16 cellular contexts compared by ENCODE assay signal in genomic region chr15:59420986-59421618, GRCh38. TPM values are rescaled to one million over a fixed set of nuclear protein-coding genes. Genes with fewer than 3 reads are reported as not detected.
DNase-seq lines count a peak whose midpoint lies in the region; ATAC-seq, FAIRE-seq and TF ChIP-seq lines count a peak whose summit lies in the region.
"Had no signal": no experiment of that assay in that cellular context is flagged by ENCODE, and none has a peak within 500 bp of the region (broad histone marks: within the 10 kb centered on the region; RNA-seq: fewer than 3 reads in every experiment).

No MANE protein-coding gene starts in this region.

- no peak overlapping the region for H3K18ac ChIP-seq in H1 (ENCODE audit: extremely low read depth, low read length)

- H3K23me2 ChIP-seq in H1 (ENCODE audit: low read depth, low read length) = no peaks in the 10 kb centered on the region

- H2BK12ac ChIP-seq in H1 (ENCODE audit: low read depth, low read length) = no peak overlapping the region

- H3K79me1 ChIP-seq in H1 (ENCODE audit: low read depth, low read length) = no peaks in the 10 kb centered on the region

- H3K4ac ChIP-seq in H1 (replicated peaks; ENCODE audit: insufficient read length, low read depth, low read length) = no peak overlapping the region

- no peak overlapping the region for H4K8ac ChIP-seq in H1 (ENCODE audit: extremely low read depth, insufficient read depth, low read length)

- H4K91ac ChIP-seq in H1 (replicated peaks; ENCODE audit: insufficient read length, low read length) = no peak overlapping the region

- H3K4me2 ChIP-seq in H1 (ENCODE audit: insufficient read depth in 1 of 2, low read depth in 2 of 2, low read length in 2 of 2) = peak overlapping the region; percentile 52 to 55; a peak in 3 of 4 replicates
- H3K4me2 ChIP-seq in keratinocyte (ENCODE audit: control insufficient read depth, extremely low read depth, insufficient read depth, low read depth, low read length) = no peak overlapping the region

- H2BK120ac ChIP-seq in H1 (replicated peaks; ENCODE audit: low read depth, low read length) = no peak overlapping the region

- no peak overlapping the region for H2BK20ac ChIP-seq in H1 (ENCODE audit: low read length)

- POLR2A ChIA-PET in H1 (lab: Charles Lee; ENCODE audit: partially characterized antibody) = interaction anchor here (0.6 to 1.5 kb wide), 2 partner anchors 14 to 186 kb away, joined by 3 read pairs; no protein-coding TSS in a partner anchor

- H4K20me1 ChIP-seq in H1 (replicated peaks in 1 of 2; ENCODE audit: control insufficient read depth in 1 of 2, insufficient read depth in 2 of 2, low read length in 2 of 2) (no peaks in the 10 kb centered on the region), keratinocyte (ENCODE audit: control insufficient read depth, extremely low read depth, insufficient read depth, low read length) (no peaks in the 10 kb centered on the region)

- H3K23ac ChIP-seq in H1 (ENCODE audit: insufficient read length) = no peak overlapping the region

- no peaks in the 10 kb centered on the region for H3K9me1 ChIP-seq in keratinocyte (ENCODE audit: control insufficient read depth, extremely low read depth, insufficient read depth, low read length)

- no peaks in the 10 kb centered on the region for H3K9me3 ChIP-seq in H1 (ENCODE audit: insufficient read depth in 2 of 2, low read depth in 1 of 2, low read length in 1 of 2)
- no peaks in the 10 kb centered on the region for H3K9me3 ChIP-seq in keratinocyte (ENCODE audit: control insufficient read depth, low read depth, low read length)
- H3K9me3 ChIP-seq: BE2C, SJSA1 had no signal

- H2AFZ ChIP-seq in H1 (ENCODE audit: low read length) (no peak overlapping the region), keratinocyte (ENCODE audit: control insufficient read depth, low read length) (no peak overlapping the region)

- no peak overlapping the region for H4K5ac ChIP-seq in H1 (ENCODE audit: insufficient read length, low read depth, low read length)

- peak; percentile 41 to 45 for TF ChIP-seq RAD21 in H1 (IDR thresholded peaks at IDR 0.05 in 1 of 2, conservative IDR thresholded peaks at IDR 0.05 in 1 of 2; ENCODE audit: low read depth in 2 of 2, low read length in 2 of 2)

- DNase-seq in EL (peak; percentile 13), H1 (ENCODE audit: low read depth in 1 of 2, low spot score in 2 of 2) (peak; percentile 50 to 64), keratinocyte (ENCODE audit: low read depth, low spot score) (no peak), T-helper 9 cell (no peak), NCI-H2107 (lab: John Stamatoyannopoulos, UW) (no peak), dedifferentiated amniotic fluid mesenchymal stem cell (ENCODE audit: extremely low spot score) (no peak)
- DNase-seq: activated naive CD8-positive, alpha-beta T cell treated with anti-CD3 and anti-CD28 coated beads, Interleukin-2, amount 50 U/mL, for 24 hours; activated T-cell treated with anti-CD3 and anti-CD28 coated beads for 4 hours; BE2C; midbrain; NCI-H2029; posterior cingulate gyrus had no signal

- no peaks in the 10 kb centered on the region for H3K36me3 ChIP-seq in H1 (ENCODE audit: control insufficient read depth in 2 of 4, insufficient read depth in 4 of 4, low read length in 3 of 4)
- H3K36me3 ChIP-seq in keratinocyte (ENCODE audit: control insufficient read depth in 2 of 2, extremely low read depth in 1 of 2, insufficient read depth in 2 of 2, low read length in 2 of 2) = no peaks in the 10 kb centered on the region
- H3K36me3 ChIP-seq: BE2C, SJSA1 had no signal

- H3K9ac ChIP-seq in H1 (replicated peaks in 1 of 4; ENCODE audit: extremely low read depth in 1 of 4, low read depth in 3 of 4, low read length in 3 of 4) (no peak overlapping the region), keratinocyte (ENCODE audit: control insufficient read depth, extremely low read depth, insufficient read depth, low read length) (no peak overlapping the region)

- H2AK5ac ChIP-seq in H1 (ENCODE audit: low read depth, low read length) = no peak overlapping the region

- no peak overlapping the region for H2BK15ac ChIP-seq in H1 (ENCODE audit: low read length)

- H3K14ac ChIP-seq in H1 (ENCODE audit: insufficient read length) = no peak overlapping the region

- no peak for TF ChIP-seq POLR2A in H1 (IDR thresholded peaks at IDR 0.05; ENCODE audit: control extremely low read depth in 1 of 2, low read depth in 2 of 2, low read length in 2 of 2)

- no peak for TF ChIP-seq EP300 in H1 (IDR thresholded peaks at IDR 0.05; ENCODE audit: borderline replicate concordance in 1 of 2, low read depth in 2 of 2, low read length in 2 of 2)

- H3K4me1 ChIP-seq in H1 (replicated peaks in 1 of 4; ENCODE audit: control insufficient read depth in 3 of 4, insufficient read depth in 4 of 4, low read length in 3 of 4) (peaks cover 0 to 7% (median 2%) of the 10 kb centered on the region in 4 experiments; a peak in 2 of 7 replicates), keratinocyte (ENCODE audit: control insufficient read depth, extremely low read depth, insufficient read depth, low read length) (no peaks in the 10 kb centered on the region)
- H3K4me1 ChIP-seq: BE2C, SJSA1 had no signal

- no peak overlapping the region for H3K4me3 ChIP-seq in H1 (ENCODE audit: extremely low read depth in 1 of 4, insufficient read depth in 2 of 4, low read depth in 3 of 4, low read length in 4 of 4)
- no peak overlapping the region for H3K4me3 ChIP-seq in keratinocyte (ENCODE audit: control insufficient read depth in 2 of 3, extremely low read depth in 1 of 3, insufficient read depth in 2 of 3, low read depth in 1 of 3, low read length in 3 of 3)
- H3K4me3 ChIP-seq: SJSA1 had no signal

- FAIRE-seq in H1 (lab: Jason Lieb, UNC) (peak; percentile 95), keratinocyte (lab: Jason Lieb, UNC) (peak; percentile 71)
- FAIRE-seq: H54 had no signal

- dilution Hi-C loops in keratinocyte (cut with MboI; ENCODE audit: extremely low pct_ligation_motif_present, low sequenced_read_pairs) = no loop called here

- no peak overlapping the region for H3K27ac ChIP-seq in H1 (ENCODE audit: low read depth, low read length)
- H3K27ac ChIP-seq in keratinocyte (ENCODE audit: control insufficient read depth, insufficient read depth, low read length) = no peak overlapping the region
- H3K27ac ChIP-seq: SJSA1 had no signal

- H3K79me2 ChIP-seq in H1 (ENCODE audit: control insufficient read depth in 1 of 2, insufficient read depth in 2 of 2, low read length in 2 of 2) (no peaks in the 10 kb centered on the region), keratinocyte (ENCODE audit: control insufficient read depth, insufficient read depth, low read length) (no peaks in the 10 kb centered on the region)

- ATAC-seq in GM21825 (IDR thresholded peaks at IDR 0.05; ENCODE audit: unreplicated experiment) = no peak
- ATAC-seq: activated naive CD8-positive, alpha-beta T cell treated with anti-CD3 and anti-CD28 coated beads, Interleukin-2, amount 50 U/mL, for 24 hours had no signal

- CTCF ChIA-PET in H1 (lab: Charles Lee; ENCODE audit: partially characterized antibody) = interaction anchor here (0.6 to 2.6 kb wide), 21 partner anchors 8 to 491 kb away, joined by 3 to 14 read pairs (median 3); no protein-coding TSS in a partner anchor

- WGBS in H1 (ENCODE audit: extremely low coverage in 1 of 2, insufficient coverage in 1 of 2, insufficient read length in 1 of 2, insufficient replicate concordance in 2 of 2, low coverage in 1 of 2, low lambda C conversion rate in 2 of 2, missing lambda C conversion rate in 1 of 2), 2 experiments = 33% methylated on average over 12 of the region's 16 CpGs; no CpG with 5 or more reads in 1 of the 2 experiments

- H3K56ac ChIP-seq in H1 (replicated peaks; ENCODE audit: insufficient read length, low read depth, low read length) = no peak overlapping the region

- no peak overlapping the region for H2BK5ac ChIP-seq in H1 (ENCODE audit: low read depth, low read length)

- H3K27me3 ChIP-seq in H1 (replicated peaks in 1 of 4; ENCODE audit: control insufficient read depth in 3 of 4, extremely low read depth in 1 of 4, insufficient read depth in 3 of 4, low read length in 3 of 4) (no peaks in the 10 kb centered on the region; a peak in 1 of 7 replicates), keratinocyte (ENCODE audit: control insufficient read depth, extremely low read depth, insufficient read depth, low read length) (no peaks in the 10 kb centered on the region)

- TF ChIP-seq CTCF in H1 (IDR thresholded peaks at IDR 0.05; ENCODE audit: control extremely low read depth in 1 of 3, insufficient read depth in 1 of 3, low read depth in 1 of 3, low read length in 3 of 3) (peak in 1 of 3 experiments; percentile 77; a peak in 2 of 4 replicates), keratinocyte (optimal IDR thresholded peaks at IDR 0.05 in 1 of 3, IDR thresholded peaks at IDR 0.05 in 1 of 3, conservative IDR thresholded peaks at IDR 0.05 in 1 of 3; ENCODE audit: extremely low read depth in 1 of 3, insufficient read depth in 2 of 3, low read length in 3 of 3) (no peak)

RNA-seq across cellular contexts. Expression of gene FAM81A, which starts 16.9 kb away (rescaled TPM):
- not detected for polyA plus RNA-seq in PFSK-1 (2012; ENCODE audit: insufficient read length, low read depth)
- total RNA-seq in H1 (2021; fragmentation: NEBNext Ultra II Directional; extraction: Animal tissue kit (Norgen Biotek cat#: 25700)) = 2.0 and 3.0 TPM in 2 replicates
- polyA plus RNA-seq in H1 (2011; rRNA removed) (0.30 and 0.56 TPM in 2 replicates), keratinocyte (0.50 to 0.84 TPM (median 0.58 TPM) in 3 replicates)
- 0.30 TPM for polyA plus RNA-seq in H1 (2011; cell fraction: cytosol; rRNA removed)
- polyA plus RNA-seq in H1 (2011; cell fraction: nucleus; rRNA removed) = 1.4 TPM
- polyA plus RNA-seq in H1 (2012, experiment 1 of 2) = 0.69 to 1.4 TPM (median 0.87 TPM) in 4 replicates
- polyA plus RNA-seq in H1 (2012, experiment 2 of 2) = 0.07 TPM
- polyA plus RNA-seq in H1 (2013, experiment 1 of 2) = 0.59 TPM
- 1.4 TPM for polyA plus RNA-seq in H1 (2013, experiment 2 of 2)
- polyA minus RNA-seq in H1 (2011; rRNA and poly(A)+ RNA removed) = 0.35 TPM in 1 of 2 replicates, not detected in the other
- polyA minus RNA-seq in H1 (2011; cell fraction: cytosol; rRNA and poly(A)+ RNA removed) = not detected
- 1.2 TPM for polyA minus RNA-seq in H1 (2011; cell fraction: nucleus; rRNA and poly(A)+ RNA removed)
- 0.52 TPM for polyA plus RNA-seq in keratinocyte (2011; ENCODE audit: low read depth)
- polyA plus RNA-seq in keratinocyte (2011; cell fraction: cytosol; rRNA removed) = 0.38 and 1.00 TPM in 2 replicates
- polyA plus RNA-seq in keratinocyte (2011; cell fraction: nucleus; rRNA removed) = 0.17 and 0.23 TPM in 2 replicates
- polyA plus RNA-seq in keratinocyte (2012; ENCODE audit: low replicate concordance) = 0.31 and 0.86 TPM in 2 replicates
- polyA minus RNA-seq in keratinocyte = 0.29 to 1.9 TPM (median 0.43 TPM) in 3 replicates
- polyA minus RNA-seq in keratinocyte (2011; cell fraction: cytosol; rRNA and poly(A)+ RNA removed) = 0.77 TPM
- polyA minus RNA-seq in keratinocyte (2011; cell fraction: nucleus; rRNA and poly(A)+ RNA removed) = not detected in 2 replicates

RNA-seq across cellular contexts. Expression of gene MYO1E, which starts 48.4 kb away (rescaled TPM):
- polyA plus RNA-seq in PFSK-1 (2012; ENCODE audit: insufficient read length, low read depth) = not detected
- total RNA-seq in H1 (2021; fragmentation: NEBNext Ultra II Directional; extraction: Animal tissue kit (Norgen Biotek cat#: 25700)) = 138 and 142 TPM in 2 replicates
- polyA plus RNA-seq in H1 (2011; rRNA removed) (19.6 and 43.4 TPM in 2 replicates), keratinocyte (74.6 to 213 TPM (median 117 TPM) in 3 replicates)
- polyA plus RNA-seq in H1 (2011; cell fraction: cytosol; rRNA removed) = 35.3 TPM
- polyA plus RNA-seq in H1 (2011; cell fraction: nucleus; rRNA removed) = 42.3 TPM
- 38.4 to 60.6 TPM (median 45.1 TPM) in 4 replicates for polyA plus RNA-seq in H1 (2012, experiment 1 of 2)
- 10.3 TPM for polyA plus RNA-seq in H1 (2012, experiment 2 of 2)
- 26.3 TPM for polyA plus RNA-seq in H1 (2013, experiment 1 of 2)
- 28.6 TPM for polyA plus RNA-seq in H1 (2013, experiment 2 of 2)
- 61.0 and 87.1 TPM in 2 replicates for polyA minus RNA-seq in H1 (2011; rRNA and poly(A)+ RNA removed)
- polyA minus RNA-seq in H1 (2011; cell fraction: cytosol; rRNA and poly(A)+ RNA removed) = 40.8 TPM
- polyA minus RNA-seq in H1 (2011; cell fraction: nucleus; rRNA and poly(A)+ RNA removed) = 110 TPM
- polyA plus RNA-seq in keratinocyte (2011; ENCODE audit: low read depth) = 201 TPM
- 63.2 and 176 TPM in 2 replicates for polyA plus RNA-seq in keratinocyte (2011; cell fraction: cytosol; rRNA removed)
- polyA plus RNA-seq in keratinocyte (2011; cell fraction: nucleus; rRNA removed) = 167 and 242 TPM in 2 replicates
- 112 and 184 TPM in 2 replicates for polyA plus RNA-seq in keratinocyte (2012; ENCODE audit: low replicate concordance)
- 46.1 to 279 TPM (median 153 TPM) in 3 replicates for polyA minus RNA-seq in keratinocyte
- polyA minus RNA-seq in keratinocyte (2011; cell fraction: cytosol; rRNA and poly(A)+ RNA removed) = 218 TPM
- 151 and 398 TPM in 2 replicates for polyA minus RNA-seq in keratinocyte (2011; cell fraction: nucleus; rRNA and poly(A)+ RNA removed)

Comparison
In these comparisons a context has a peak if more than half of its experiments do, and no peak if none do; other contexts are left out.
1. DNase-seq: peak in EL (single experiment) and H1 (2 of 2); none in keratinocyte (single experiment), T-helper 9 cell (single experiment), NCI-H2107 (single experiment) and dedifferentiated amniotic fluid mesenchymal stem cell (single experiment).